Comparison of ENCODE assay signal across 8 cellular contexts in genomic region chr11:44565746-44566558, GRCh38. TPM values are rescaled to one million over a fixed set of nuclear protein-coding genes. Genes with fewer than 3 reads are reported as not detected.
A peak's percentile ranks its signal among the peaks of the same experiment; 100 is the strongest.
DNase-seq lines count a peak whose midpoint lies in the region; ATAC-seq and TF ChIP-seq lines count a peak whose summit lies in the region.

No MANE protein-coding gene starts in this region.

- H3K36me3 ChIP-seq in A673 (ENCODE audit: insufficient read depth, low read length, poor library complexity, severe bottlenecking) (no peaks in the 10 kb centered on the region), HAP-1 (replicated peaks) (no peaks in the 10 kb centered on the region), adipocyte (ENCODE audit: control insufficient read depth, insufficient read depth, low read length, severe bottlenecking) (no peaks in the 10 kb centered on the region), lower lobe of right lung (no peaks in the 10 kb centered on the region)

- in situ Hi-C loops in HAP-1 (cut with MboI; ENCODE audit: low sequenced_read_pairs), result no loop called here

- no peak for ATAC-seq in lower lobe of right lung
- ATAC-seq in HG03354 (IDR thresholded peaks at IDR 0.05; ENCODE audit: poor library complexity, severe bottlenecking, unreplicated experiment), result no peak
- no peak for ATAC-seq in GM21717 (IDR thresholded peaks at IDR 0.05; ENCODE audit: unreplicated experiment)
- no peak for ATAC-seq in omental fat pad (ENCODE audit: low FRiP score)
- no peak for ATAC-seq in GM21447 (IDR thresholded peaks at IDR 0.05; ENCODE audit: unreplicated experiment)

- H3K4me1 ChIP-seq in A673 (ENCODE audit: insufficient read depth, low read length, poor library complexity, severe bottlenecking), result peaks cover 26% of the 10 kb centered on the region
- peaks cover 7% of the 10 kb centered on the region for H3K4me1 ChIP-seq in HAP-1
- peaks cover 50% of the 10 kb centered on the region for H3K4me1 ChIP-seq in adipocyte (ENCODE audit: control insufficient read depth, insufficient read depth, low read length)
- peaks cover 72% of the 10 kb centered on the region for H3K4me1 ChIP-seq in lower lobe of right lung

- peak overlapping the region; percentile 91 for H3K9ac ChIP-seq in adipocyte (ENCODE audit: low read length)

- peak overlapping the region; percentile 54 for H3K4me3 ChIP-seq in A673 (ENCODE audit: low read depth, low read length, poor library complexity, severe bottlenecking)
- peak overlapping the region; percentile 41 for H3K4me3 ChIP-seq in HAP-1
- peak overlapping the region; percentile 84 for H3K4me3 ChIP-seq in adipocyte (ENCODE audit: low read length)
- H3K4me3 ChIP-seq in lower lobe of right lung, result peak overlapping the region; percentile 79

- CTCF ChIA-PET in A673 (lab: Charles Lee), result interaction anchor here (0.5 to 2.3 kb wide), 9 partner anchors 9 to 446 kb away, joined by 3 to 17 read pairs (median 3); no protein-coding TSS in a partner anchor

- TF ChIP-seq CTCF in A673 (conservative IDR thresholded peaks at IDR 0.05; ENCODE audit: low read depth, low read length), result no peak
- no peak for TF ChIP-seq CTCF in lower lobe of right lung (IDR thresholded peaks at IDR 0.05)
- TF ChIP-seq CTCF in omental fat pad (IDR thresholded peaks at IDR 0.05), result no peak

- H3K27ac ChIP-seq in A673 (ENCODE audit: low read depth, low read length, poor library complexity, severe bottlenecking) (peak overlapping the region; percentile 58), lower lobe of right lung (peak overlapping the region; percentile 74)

- DNase-seq in A673 (ENCODE audit: low spot score) (no peak), HAP-1 (ENCODE audit: low spot score in 2 of 2) (no peak), adipocyte (ENCODE audit: low read depth) (no peak), lower lobe of right lung (peak; percentile 53), omental fat pad (ENCODE audit: low spot score) (no peak)

- intact Hi-C loops in A673 (cut with micrococcal nuclease; ENCODE audit: unreplicated experiment) (loop anchor here (2.0 kb wide), 1 partner anchor 51 kb away; no protein-coding TSS in a partner anchor), lower lobe of right lung (cut with DNase I) (no loop called here)

- POLR2A ChIA-PET in A673 (lab: Charles Lee; ENCODE audit: low non-redundant PET), result interaction anchor here (1.0 kb wide), 1 partner anchor 8 kb away, joined by 5 read pairs; no protein-coding TSS in a partner anchor

- H3K9me3 ChIP-seq in A673 (ENCODE audit: low read depth, low read length, poor library complexity, severe bottlenecking), result no peaks in the 10 kb centered on the region
- H3K9me3 ChIP-seq in HAP-1, result no peaks in the 10 kb centered on the region
- no peaks in the 10 kb centered on the region for H3K9me3 ChIP-seq in adipocyte (ENCODE audit: control insufficient read depth, low read length)
- H3K9me3 ChIP-seq in lower lobe of right lung, result no peaks in the 10 kb centered on the region

- BruUV-seq in A673 (replicated peaks; lab: Mats Ljungman, UMichigan), result no TSS peak

- no peaks in the 10 kb centered on the region for H3K27me3 ChIP-seq in A673 (replicated peaks; ENCODE audit: insufficient read depth, low read depth, low read length, poor library complexity)
- no peaks in the 10 kb centered on the region for H3K27me3 ChIP-seq in HAP-1 (ENCODE audit: low read depth)
- H3K27me3 ChIP-seq in adipocyte (replicated peaks; ENCODE audit: control insufficient read depth, insufficient read depth, low read length), result no peaks in the 10 kb centered on the region
- H3K27me3 ChIP-seq in lower lobe of right lung (ENCODE audit: low read depth), result no peaks in the 10 kb centered on the region

RNA-seq across cellular contexts. Expression of gene CD82, which starts 0.5 kb away (rescaled TPM):
- 8.2 and 16.0 TPM in 2 replicates for total RNA-seq in A673 (2021)
- total RNA-seq in lower lobe of right lung, result 129 TPM
- 10 to 100 TPM in 3 of 4 donors, 1 to 10 TPM in 1; 8.9 to 30.6 (median 20.3) TPM for total RNA-seq in omental fat pad
